Comparison of ENCODE assay signal across 9 cellular contexts in the genomic region with DNA sequence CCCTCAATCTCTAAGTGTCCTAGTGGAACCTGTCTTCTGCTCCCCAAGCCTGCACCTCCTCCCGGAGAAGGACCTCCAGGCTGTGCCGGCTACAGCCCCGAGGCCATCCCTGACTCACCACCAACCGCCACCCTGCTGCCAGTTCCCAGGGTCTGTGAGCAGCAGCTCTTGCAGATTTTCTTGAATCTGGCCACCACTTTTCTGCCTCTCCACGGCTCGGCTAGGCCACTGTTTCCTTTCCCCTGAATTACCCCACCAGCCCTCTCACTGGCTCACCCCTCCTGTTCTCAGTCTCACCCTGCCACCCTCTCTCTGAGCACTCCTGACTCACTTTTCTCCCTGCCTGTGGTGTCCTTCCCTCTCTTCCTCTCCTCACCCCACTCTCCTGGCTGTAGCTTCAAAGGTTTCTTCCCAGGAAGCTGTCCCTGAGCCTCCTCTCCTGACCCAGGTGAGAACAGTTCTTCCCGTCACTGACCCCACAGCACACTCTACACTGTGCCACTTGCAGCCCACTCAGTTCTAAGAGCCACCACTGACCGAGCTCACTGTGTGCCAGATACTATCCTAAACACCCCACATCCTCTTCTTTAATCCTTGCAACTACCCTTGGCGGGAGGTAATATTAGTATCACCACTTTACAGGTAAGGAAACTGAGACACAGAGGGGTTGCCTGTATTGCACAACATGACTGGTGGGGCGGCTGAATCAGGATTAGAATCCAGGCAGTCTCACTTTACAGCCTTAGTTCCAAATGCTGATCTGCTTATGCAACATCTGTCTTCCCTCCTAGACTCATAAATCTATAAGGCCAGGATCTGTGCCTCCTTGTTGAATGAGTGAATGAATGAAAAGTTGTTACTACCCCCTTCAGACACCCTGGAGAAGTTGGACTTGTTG.
A peak's percentile ranks its signal among the peaks of the same experiment; 100 is the strongest.
DNase-seq lines count a peak whose midpoint lies in the region; ATAC-seq and TF ChIP-seq lines count a peak whose summit lies in the region.
"Had no signal": no experiment of that assay in that cellular context is flagged by ENCODE, and none has a peak within 500 bp of the region (broad histone marks: within the 10 kb centered on the region; RNA-seq: fewer than 3 reads in every experiment).

No MANE protein-coding gene starts in this region.

- ATAC-seq in PC-3 (peak; percentile 47), psoas muscle (peak; percentile 36 to 78 (median 74)), left colon (no peak)

- H3K36me3 ChIP-seq in PC-3 (ENCODE audit: low read depth, low read length), result no peaks in the 10 kb centered on the region
- H3K36me3 ChIP-seq in psoas muscle (ENCODE audit: insufficient read depth in 1 of 2, low read depth in 1 of 2), result no peaks in the 10 kb centered on the region

- no peak for TF ChIP-seq CTCF in PC-3 (conservative IDR thresholded peaks at IDR 0.05; ENCODE audit: low read depth, low read length)
- no peak for TF ChIP-seq CTCF in psoas muscle (IDR thresholded peaks at IDR 0.05)

- no peak overlapping the region for H2AFZ ChIP-seq in PC-3 (ENCODE audit: low read length)

- no TSS peak for BruUV-seq in PC-3 (replicated peaks; lab: Mats Ljungman, UMichigan)

- DNase-seq in GM04504 (ENCODE audit: low read depth) (peak; percentile 81), PC-3 (peak; percentile 51), dermis blood vessel endothelial cell (peak; percentile 39), psoas muscle (peak in 1 of 2 donors; percentile 44), DMS53 treated with DMSO at 0.1 percent for 48 hours (lab: John Stamatoyannopoulos, UW; ENCODE audit: unreplicated experiment) (no peak), midbrain (lab: John Stamatoyannopoulos, UW) (no peak), left colon (no peak), SKM-1 (lab: John Stamatoyannopoulos, UW; ENCODE audit: unreplicated experiment) (no peak)

- intact Hi-C loops in PC-3 (cut with micrococcal nuclease) (no loop called here), psoas muscle (cut with DNase I) (no loop called here), left colon (cut with DNase I, micrococcal nuclease) (no loop called here)

- H3K4me3 ChIP-seq in PC-3 (ENCODE audit: low read length), result no peak overlapping the region
- no peak overlapping the region for H3K4me3 ChIP-seq in psoas muscle
- H3K4me3 ChIP-seq: esophagus muscularis mucosa had no signal

- H3F3A ChIP-seq in PC-3 (ENCODE audit: low read length, unreplicated experiment), result no peaks in the 10 kb centered on the region

- POLR2A ChIA-PET in PC-3 (lab: Charles Lee; ENCODE audit: unreplicated experiment), result interaction anchor here (0.8 kb wide), 1 partner anchor 78 kb away, joined by 3 read pairs; no protein-coding TSS in a partner anchor

- H3K27me3 ChIP-seq in PC-3 (ENCODE audit: low read length) (no peaks in the 10 kb centered on the region), psoas muscle (ENCODE audit: insufficient read depth in 3 of 3, low read length in 2 of 3) (no peaks in the 10 kb centered on the region)
- H3K27me3 ChIP-seq: esophagus muscularis mucosa had no signal

- H3K79me2 ChIP-seq in PC-3 (ENCODE audit: low read length), result no peaks in the 10 kb centered on the region

- H3K9me3 ChIP-seq in PC-3 (ENCODE audit: low read length) (no peaks in the 10 kb centered on the region), psoas muscle (no peaks in the 10 kb centered on the region)
- H3K9me3 ChIP-seq: esophagus muscularis mucosa had no signal

- H3K4me1 ChIP-seq in PC-3 (ENCODE audit: insufficient read depth, low read length), result peaks cover 30% of the 10 kb centered on the region
- peaks cover 29% of the 10 kb centered on the region for H3K4me1 ChIP-seq in psoas muscle

- H3K27ac ChIP-seq in PC-3 (ENCODE audit: low read length) (peak overlapping the region; percentile 82), psoas muscle (peak overlapping the region; percentile 31)
- H3K27ac ChIP-seq: esophagus muscularis mucosa had no signal

- H3K9me2 ChIP-seq in PC-3 (replicated peaks; ENCODE audit: low read length), result no peaks in the 10 kb centered on the region

- peak overlapping the region; percentile 37 for H3K4me2 ChIP-seq in PC-3 (ENCODE audit: low read length)

- H4K20me1 ChIP-seq in PC-3 (ENCODE audit: low read length), result no peaks in the 10 kb centered on the region

- 58 to 77% (median 61%) methylated on average over 9 to 10 of the region's 10 CpGs for WGBS in psoas muscle, 3 donors

- H3K9ac ChIP-seq in PC-3 (ENCODE audit: low read length), result peak overlapping the region; percentile 62

- CTCF ChIA-PET in PC-3 (lab: Charles Lee), result no interaction called here

Comparison
In these comparisons a context has a peak if more than half of its experiments do, and no peak if none do; other contexts are left out.
1. DNase-seq: peak in GM04504 (single experiment), PC-3 (single experiment) and dermis blood vessel endothelial cell (single experiment); none in DMS53 treated with DMSO at 0.1 percent for 48 hours (single experiment), midbrain (single experiment), left colon (0 of 2) and SKM-1 (single experiment).